Comparison of ENCODE assay signal across 1 cellular context in the genomic region with DNA sequence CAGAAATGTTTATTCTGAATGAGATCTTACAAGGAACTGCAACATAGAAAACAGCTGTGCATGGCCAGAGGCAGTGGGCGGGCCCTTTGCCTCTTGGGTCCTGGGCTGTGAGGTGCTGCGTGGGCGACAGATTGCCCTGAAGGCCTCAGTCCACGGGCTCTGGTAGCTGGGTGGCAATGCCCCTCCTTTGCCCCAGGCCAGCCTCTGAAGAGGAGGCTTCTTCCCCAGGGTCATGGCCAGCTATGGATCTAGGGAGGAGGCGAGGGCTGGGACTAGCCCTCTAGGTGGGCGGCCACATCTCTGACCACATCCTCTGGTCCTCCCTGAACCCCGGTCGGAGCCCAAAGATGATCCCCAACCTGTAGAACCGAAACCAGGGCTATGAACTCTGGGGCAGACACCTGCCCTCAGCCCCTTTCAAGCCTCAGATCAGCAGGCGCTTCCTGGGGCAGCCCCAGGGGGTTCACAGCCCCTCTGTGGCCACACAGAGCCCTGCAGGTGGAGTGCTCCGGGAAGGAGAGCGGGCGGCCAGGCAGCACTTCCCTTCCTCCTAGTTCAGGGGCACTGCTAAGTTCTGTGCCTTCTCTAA.
TF ChIP-seq lines count a peak whose summit lies in the region.

No MANE protein-coding gene starts in this region.

TF ChIP-seq in HCT116, 20 proteins besides CTCF, POLR2A, EP300 and RAD21 (continued from another document):
- TF ChIP-seq, protein P1, sequence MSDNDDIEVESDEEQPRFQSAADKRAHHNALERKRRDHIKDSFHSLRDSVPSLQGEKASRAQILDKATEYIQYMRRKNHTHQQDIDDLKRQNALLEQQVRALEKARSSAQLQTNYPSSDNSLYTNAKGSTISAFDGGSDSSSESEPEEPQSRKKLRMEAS (IDR thresholded peaks at IDR 0.05): no peak
- no peak for TF ChIP-seq FOSL1 (IDR thresholded peaks at IDR 0.05; ENCODE audit: low read depth)
- no peak for TF ChIP-seq EGR1 (IDR thresholded peaks at IDR 0.05; ENCODE audit: low read depth)
- TF ChIP-seq CEBPB (IDR thresholded peaks at IDR 0.05; ENCODE audit: low read depth): no peak
- no peak for TF ChIP-seq ZBTB33 (IDR thresholded peaks at IDR 0.05; ENCODE audit: extremely low read depth, insufficient replicate concordance, low read length)
- TF ChIP-seq ZFX (IDR thresholded peaks at IDR 0.05): no peak
- TF ChIP-seq SP1 (IDR thresholded peaks at IDR 0.05; ENCODE audit: low read depth): no peak
